In genomic region chr6:9799582-9799981, GRCh38 we compare ENCODE assay signal across 22 cellular contexts.
"Had no signal": no experiment of that assay in that cellular context is flagged by ENCODE, and none has a peak within 500 bp of the region (broad histone marks: within the 10 kb centered on the region; RNA-seq: fewer than 3 reads in every experiment).

No MANE protein-coding gene starts in this region.

- ATAC-seq: gastrocnemius medialis; natural killer cell; stimulated activated naive B cell treated with anti-CD40 and anti-IgM and Interleukin-4, amounts not matched to agents 10 μg/mL and 1 μg/mL and 100 μg/mL, for 72 hours had no signal

- DNase-seq: activated CD4-positive, alpha-beta memory T cell treated with anti-CD3 and anti-CD28 coated beads for 36 hours; activated CD4-positive, alpha-beta T cell treated with anti-CD3 and anti-CD28 coated beads, Interleukin-2, amount 10 ng/mL, durations not matched to agents 24 days and 14 days; activated CD4-positive, CD25-positive, alpha-beta regulatory T cell treated with anti-CD3 and anti-CD28 coated beads, Interleukin-2, amount 50 U/mL, for 72 hours; activated CD8-positive, alpha-beta memory T cell treated with anti-CD3 and anti-CD28 coated beads, Interleukin-2, amount 50 U/mL, for 48 hours; activated gamma-delta T cell; activated naive CD4-positive, alpha-beta T cell treated with anti-CD3 and anti-CD28 coated beads, Interleukin-2, amount 10 ng/mL, durations not matched to agents 7 days and 5 days; activated naive CD8-positive, alpha-beta T cell treated with anti-CD3 and anti-CD28 coated beads, Interleukin-2, amount 10 ng/mL, durations not matched to agents 7 days and 5 days; activated T-cell treated with anti-CD3 and anti-CD28 coated beads, Interleukin-2, amount 50 U/mL, for 24 hours; cerebellar nuclear complex; colonic mucosa; effector memory CD4-positive, alpha-beta T cell; gastrocnemius medialis; glutamatergic neuron; islet precursor cell; left ventricle myocardium inferior; mesendoderm; natural killer cell; occipital lobe; stimulated activated CD4-positive, alpha-beta T cell treated with anti-CD3 and anti-CD28 coated beads, Interleukin-1b, Interleukin-23, amount 100 ng/mL, for 48 hours; stimulated activated naive B cell treated with anti-CD40 and anti-IgM and Interleukin-4, amounts not matched to agents 10 μg/mL and 1 μg/mL and 100 μg/mL, for 72 hours; testis; transverse colon had no signal
